ENCODE assay signal across 1 cellular context in the genomic region with DNA sequence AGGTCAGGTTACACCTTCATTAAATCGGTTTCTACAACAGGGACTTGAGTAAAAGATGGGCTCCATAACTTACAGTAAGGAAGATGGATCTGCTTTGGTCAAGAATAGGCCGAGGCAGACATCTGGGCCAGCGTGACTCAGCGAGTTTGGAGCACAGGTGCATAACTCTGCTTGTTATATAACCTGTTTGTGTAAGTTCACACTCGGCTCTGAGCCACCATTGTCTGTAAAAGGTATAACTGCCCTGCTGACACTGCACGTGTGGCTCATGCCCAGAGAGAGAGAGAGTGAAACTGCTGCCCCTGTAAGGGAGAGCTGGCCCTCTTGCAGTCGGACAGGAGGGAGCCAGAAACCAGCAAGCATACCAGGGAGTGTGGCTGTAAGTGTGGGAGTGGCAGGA.
TF ChIP-seq lines count a peak whose summit lies in the region.

No MANE protein-coding gene starts in this region.

TF ChIP-seq in HepG2, 621 proteins besides CTCF, POLR2A, EP300 and RAD21 (continued from another document):
- TF ChIP-seq E2F1 (CRISPR knock-in tag; IDR thresholded peaks at IDR 0.05) = no peak
- no peak for TF ChIP-seq HMGXB4 (CRISPR knock-in tag; IDR thresholded peaks at IDR 0.05; ENCODE audit: borderline replicate concordance in 1 of 2, low read depth in 1 of 2)
- TF ChIP-seq MAFK (conservative IDR thresholded peaks at IDR 0.05 in 1 of 2, IDR thresholded peaks at IDR 0.05 in 1 of 2; ENCODE audit: low read length in 2 of 2) = no peak
- TF ChIP-seq ZNF331 (CRISPR knock-in tag; IDR thresholded peaks at IDR 0.05) = no peak
- TF ChIP-seq, protein P1, sequence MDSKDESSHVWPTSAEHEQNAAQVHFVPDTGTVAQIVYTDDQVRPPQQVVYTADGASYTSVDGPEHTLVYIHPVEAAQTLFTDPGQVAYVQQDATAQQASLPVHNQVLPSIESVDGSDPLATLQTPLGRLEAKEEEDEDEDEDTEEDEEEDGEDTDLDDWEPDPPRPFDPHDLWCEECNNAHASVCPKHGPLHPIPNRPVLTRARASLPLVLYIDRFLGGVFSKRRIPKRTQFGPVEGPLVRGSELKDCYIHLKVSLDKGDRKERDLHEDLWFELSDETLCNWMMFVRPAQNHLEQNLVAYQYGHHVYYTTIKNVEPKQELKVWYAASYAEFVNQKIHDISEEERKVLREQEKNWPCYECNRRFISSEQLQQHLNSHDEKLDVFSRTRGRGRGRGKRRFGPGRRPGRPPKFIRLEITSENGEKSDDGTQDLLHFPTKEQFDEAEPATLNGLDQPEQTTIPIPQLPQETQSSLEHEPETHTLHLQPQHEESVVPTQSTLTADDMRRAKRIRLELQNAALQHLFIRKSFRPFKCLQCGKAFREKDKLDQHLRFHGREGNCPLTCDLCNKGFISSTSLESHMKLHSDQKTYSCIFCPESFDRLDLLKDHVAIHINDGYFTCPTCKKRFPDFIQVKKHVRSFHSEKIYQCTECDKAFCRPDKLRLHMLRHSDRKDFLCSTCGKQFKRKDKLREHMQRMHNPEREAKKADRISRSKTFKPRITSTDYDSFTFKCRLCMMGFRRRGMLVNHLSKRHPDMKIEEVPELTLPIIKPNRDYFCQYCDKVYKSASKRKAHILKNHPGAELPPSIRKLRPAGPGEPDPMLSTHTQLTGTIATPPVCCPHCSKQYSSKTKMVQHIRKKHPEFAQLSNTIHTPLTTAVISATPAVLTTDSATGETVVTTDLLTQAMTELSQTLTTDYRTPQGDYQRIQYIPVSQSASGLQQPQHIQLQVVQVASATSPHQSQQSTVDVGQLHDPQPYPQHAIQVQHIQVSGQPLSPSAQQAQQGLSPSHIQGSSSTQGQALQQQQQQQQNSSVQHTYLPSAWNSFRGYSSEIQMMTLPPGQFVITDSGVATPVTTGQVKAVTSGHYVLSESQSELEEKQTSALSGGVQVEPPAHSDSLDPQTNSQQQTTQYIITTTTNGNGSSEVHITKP (CRISPR knock-in tag; IDR thresholded peaks at IDR 0.05; ENCODE audit: low read depth) = no peak
- TF ChIP-seq ZFY (CRISPR knock-in tag; IDR thresholded peaks at IDR 0.05) = no peak
- no peak for TF ChIP-seq PAF1 (CRISPR knock-in tag; IDR thresholded peaks at IDR 0.05)
- TF ChIP-seq ZNF441 (CRISPR knock-in tag; IDR thresholded peaks at IDR 0.05; ENCODE audit: borderline replicate concordance) = no peak
- no peak for TF ChIP-seq ZNF317 (CRISPR knock-in tag; IDR thresholded peaks at IDR 0.05)
- TF ChIP-seq ZSCAN31 (CRISPR knock-in tag; IDR thresholded peaks at IDR 0.05; ENCODE audit: low read depth) = peak; percentile 95
- TF ChIP-seq NFE2L2 (IDR thresholded peaks at IDR 0.05; ENCODE audit: low read length) = peak; percentile 51; the same call in 1 of the 2 replicates
- TF ChIP-seq HIC2 (CRISPR knock-in tag; IDR thresholded peaks at IDR 0.05; ENCODE audit: low read depth) = no peak
